8 cellular contexts compared by ENCODE assay signal in genomic region chr17:1716076-1716911, GRCh38. TPM values are rescaled to one million over a fixed set of nuclear protein-coding genes. Genes with fewer than 3 reads are reported as not detected.
DNase-seq lines count a peak whose midpoint lies in the region; TF ChIP-seq lines count a peak whose summit lies in the region.

No MANE protein-coding gene starts in this region.

- TF ChIP-seq CTCF in suprapubic skin (IDR thresholded peaks at IDR 0.05) = no peak

- no peaks in the 10 kb centered on the region for H3K9me3 ChIP-seq in suprapubic skin

- WGBS in suprapubic skin = under 1% methylated on average over 30 of the region's 70 CpGs

- in situ Hi-C loops in SK-MEL-5 (cut with HindIII; ENCODE audit: low pct_unique_long_range_greater_than_20kb, low sequenced_read_pairs) = loop anchor here (10.0 kb wide), 1 partner anchor 69 kb away; no protein-coding TSS in a partner anchor

- no peaks in the 10 kb centered on the region for H3K27me3 ChIP-seq in suprapubic skin

- POLR2A ChIA-PET in HEK293T (lab: Yijun Ruan, JAX) = interaction anchor here (0.5 to 3.2 kb wide), 26 partner anchors 10 to 312 kb away, joined by 3 to 29 read pairs (median 4); partner anchors contain the start of genes PRPF8, RILP, RPA1 and SERPINF1

- peaks cover 20% of the 10 kb centered on the region for H3K36me3 ChIP-seq in suprapubic skin

- peak overlapping the region; percentile 99 for H3K4me3 ChIP-seq in suprapubic skin

- H3K4me1 ChIP-seq in suprapubic skin = peaks cover 64% of the 10 kb centered on the region

- peak; percentile 94 to 99 for TF ChIP-seq POLR2A in suprapubic skin (IDR thresholded peaks at IDR 0.05)

- DNase-seq in GM03348 (ENCODE audit: low spot score) = peak; percentile 99
- peak; percentile 99 for DNase-seq in HEK293T (ENCODE audit: extremely low spot score)
- DNase-seq in MV-4-11 (lab: John Stamatoyannopoulos, UW) = peak; percentile 100
- peak; percentile 100 for DNase-seq in SK-MEL-5 (ENCODE audit: low read depth, low spot score)
- DNase-seq in activated naive CD4-positive, alpha-beta T cell treated with anti-CD3 and anti-CD28 coated beads, Interleukin-2, amount 50 U/mL, for 16 hours = peak; percentile 100
- DNase-seq in germinal center (ENCODE audit: low spot score) = peak; percentile 100
- DNase-seq in non-pigmented ciliary epithelial cell (ENCODE audit: low read depth) = peak; percentile 100
- DNase-seq in suprapubic skin (ENCODE audit: low spot score in 2 of 2) = peak; percentile 100

- TF ChIP-seq EP300 in suprapubic skin (IDR thresholded peaks at IDR 0.05) = no peak

- peak overlapping the region; percentile 100 for H3K27ac ChIP-seq in suprapubic skin

- CTCF ChIA-PET in HEK293T (lab: Yijun Ruan, JAX) = interaction anchor here (0.6 to 1.2 kb wide), 7 partner anchors 20 to 874 kb away, joined by 3 read pairs; partner anchors contain the start of gene RTN4RL1

TF ChIP-seq in HEK293T, 16 proteins besides CTCF, POLR2A, EP300 and RAD21:
- no peak for TF ChIP-seq LEF1 (IDR thresholded peaks at IDR 0.05; ENCODE audit: borderline replicate concordance)
- TF ChIP-seq ARNT (IDR thresholded peaks at IDR 0.05) = no peak
- TF ChIP-seq FOXK2 (IDR thresholded peaks at IDR 0.05) = no peak
- TF ChIP-seq PKNOX1 (IDR thresholded peaks at IDR 0.05) = peak; percentile 99
- TF ChIP-seq TARDBP (IDR thresholded peaks at IDR 0.05) = no peak
TF ChIP-seq in HEK293T: peak in this region for 1.

RNA-seq across cellular contexts. Expression of gene TLCD2, which starts 6.1 kb away (rescaled TPM):
- 1.7 and 2.0 TPM in 2 replicates for total RNA-seq in SK-MEL-5 (2014; rRNA removed; shearing (Covaris generic))
- 2.8 and 3.4 TPM in 2 replicates for polyA plus RNA-seq in SK-MEL-5 (2015; cell fraction: cytosol; rRNA removed)
- polyA plus RNA-seq in SK-MEL-5 (2015; cell fraction: nucleus; rRNA removed) = 2.2 and 2.4 TPM in 2 replicates
- total RNA-seq in suprapubic skin = 1 to 10 TPM; 2.2 to 4.6 (median 2.9) TPM

RNA-seq across cellular contexts. Expression of gene WDR81, which starts 8.2 kb away (rescaled TPM):
- total RNA-seq in SK-MEL-5 (2014; rRNA removed; shearing (Covaris generic)) = 5.5 and 5.6 TPM in 2 replicates
- 6.5 and 14.1 TPM in 2 replicates for polyA plus RNA-seq in SK-MEL-5 (2015; cell fraction: cytosol; rRNA removed)
- 9.9 and 11.1 TPM in 2 replicates for polyA plus RNA-seq in SK-MEL-5 (2015; cell fraction: nucleus; rRNA removed)
- 10 to 100 TPM; 40.0 to 61.7 (median 51.3) TPM for total RNA-seq in suprapubic skin

RNA-seq across cellular contexts. Expression of gene SERPINF2, which starts 26.4 kb away (rescaled TPM):
- total RNA-seq in SK-MEL-5 (2014; rRNA removed; shearing (Covaris generic)) = 0.32 and 0.37 TPM in 2 replicates
- 0.62 and 0.74 TPM in 2 replicates for polyA plus RNA-seq in SK-MEL-5 (2015; cell fraction: cytosol; rRNA removed)
- 2.2 TPM in 1 of 2 replicates, not detected in the other for polyA plus RNA-seq in SK-MEL-5 (2015; cell fraction: nucleus; rRNA removed)
- 1 to 10 TPM; 3.9 to 7.4 (median 5.9) TPM for total RNA-seq in suprapubic skin

RNA-seq across cellular contexts. Expression of gene PRPF8, which starts 31.6 kb away (rescaled TPM):
- total RNA-seq in SK-MEL-5 (2014; rRNA removed; shearing (Covaris generic)) = 62.2 and 67.7 TPM in 2 replicates
- 143 and 174 TPM in 2 replicates for polyA plus RNA-seq in SK-MEL-5 (2015; cell fraction: cytosol; rRNA removed)
- polyA plus RNA-seq in SK-MEL-5 (2015; cell fraction: nucleus; rRNA removed) = 217 and 252 TPM in 2 replicates
- 100 to 1,000 TPM; 186 to 341 (median 220) TPM for total RNA-seq in suprapubic skin

RNA-seq across cellular contexts. Expression of gene SERPINF1, which starts 45.6 kb away (rescaled TPM):
- 229 and 245 TPM in 2 replicates for total RNA-seq in SK-MEL-5 (2014; rRNA removed; shearing (Covaris generic))
- polyA plus RNA-seq in SK-MEL-5 (2015; cell fraction: cytosol; rRNA removed) = 210 and 228 TPM in 2 replicates
- 56.7 and 100 TPM in 2 replicates for polyA plus RNA-seq in SK-MEL-5 (2015; cell fraction: nucleus; rRNA removed)
- total RNA-seq in suprapubic skin = 100 to 1,000 TPM; 146 to 256 (median 194) TPM

Comparison
In these comparisons a context has a peak if more than half of its experiments do, and no peak if none do; other contexts are left out.
1. Peak in every context shown above with its lines: DNase-seq, H3K4me3 ChIP-seq and H3K27ac ChIP-seq.